9 cellular contexts compared by ENCODE assay signal in the genomic region with DNA sequence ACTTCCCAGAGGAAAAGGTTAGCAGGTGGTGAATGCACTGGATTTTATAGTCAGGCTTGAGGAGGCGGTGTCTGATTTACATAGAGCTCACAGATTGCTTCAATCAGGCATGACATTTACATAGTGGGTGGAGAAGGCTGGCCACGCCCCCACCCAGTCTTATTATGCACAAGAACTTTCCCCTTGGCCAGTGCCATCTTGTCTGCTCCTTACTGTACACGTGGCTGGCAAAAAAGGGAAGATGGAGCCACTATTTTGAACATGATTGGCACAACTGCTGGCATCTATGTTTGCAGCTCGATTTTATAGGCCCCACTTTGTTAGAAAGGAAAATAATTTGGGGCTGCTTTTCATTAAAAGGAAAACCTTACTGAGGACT. TPM values are rescaled to one million over a fixed set of nuclear protein-coding genes. Genes with fewer than 3 reads are reported as not detected.
DNase-seq lines count a peak whose midpoint lies in the region; ATAC-seq lines count a peak whose summit lies in the region.
"Had no signal": no experiment of that assay in that cellular context is flagged by ENCODE, and none has a peak within 500 bp of the region (broad histone marks: within the 10 kb centered on the region; RNA-seq: fewer than 3 reads in every experiment).

No MANE protein-coding gene starts in this region.

- no peak overlapping the region for H3K18ac ChIP-seq in mesendoderm (ENCODE audit: low read length)

- peaks cover 46% of the 10 kb centered on the region for H3K27me3 Mint-ChIP-seq in T-helper 2 cell treated with Interferon-gamma antibody and Interleukin-4, amounts not matched to agents 5 μg/mL and 100 μg/mL, for 36 hours (ENCODE audit: low read depth)
- peaks cover 49 to 55% of the 10 kb centered on the region in 2 donors for H3K27me3 Mint-ChIP-seq in natural killer cell treated with Interleukin-12 subunit alpha and Interleukin-12 subunit beta and Interleukin-15 and Interleukin-18, amount 100 ng/mL, for 72 hours

- no peak overlapping the region for H3K4me2 ChIP-seq in mesendoderm (ENCODE audit: low read length)

- H2AK5ac ChIP-seq in mesendoderm (ENCODE audit: low read length): no peak overlapping the region

- H2BK5ac ChIP-seq in mesendoderm (ENCODE audit: low read length): no peak overlapping the region

- no peak overlapping the region for H3K56ac ChIP-seq in mesendoderm (ENCODE audit: low read length)

- H3K79me2 ChIP-seq in mesendoderm (ENCODE audit: control insufficient read depth, insufficient read depth, low read length): no peaks in the 10 kb centered on the region

- H3K27ac ChIP-seq in mesendoderm (ENCODE audit: low read depth, low read length): no peak overlapping the region

- no peak overlapping the region for H3K4ac ChIP-seq in mesendoderm (ENCODE audit: low read depth, low read length)

- H3K36me3 Mint-ChIP-seq in T-helper 2 cell treated with Interferon-gamma antibody and Interleukin-4, amounts not matched to agents 5 μg/mL and 100 μg/mL, for 36 hours (ENCODE audit: low read depth): peaks cover 4% of the 10 kb centered on the region
- H3K36me3 Mint-ChIP-seq in natural killer cell treated with Interleukin-12 subunit alpha and Interleukin-12 subunit beta and Interleukin-15 and Interleukin-18, amount 100 ng/mL, for 72 hours: no peaks in the 10 kb centered on the region

- WGBS in mesendoderm (ENCODE audit: extremely low coverage, insufficient coverage, low lambda C conversion rate): no CpG with 5 or more reads among the region's 4 CpGs

- H3K23ac ChIP-seq in mesendoderm (ENCODE audit: low read length): no peak overlapping the region

- H3K79me1 ChIP-seq in mesendoderm (ENCODE audit: low read length): no peaks in the 10 kb centered on the region

- H3K4me3 ChIP-seq in MG63 (no peak overlapping the region), mesendoderm (ENCODE audit: low read length) (no peak overlapping the region)

- H2BK15ac ChIP-seq in mesendoderm (replicated peaks; ENCODE audit: low read depth): no peak overlapping the region

- peak overlapping the region; percentile 68 for H3K27ac Mint-ChIP-seq in T-helper 2 cell treated with Interferon-gamma antibody and Interleukin-4, amounts not matched to agents 5 μg/mL and 100 μg/mL, for 36 hours
- H3K27ac Mint-ChIP-seq in natural killer cell treated with Interleukin-12 subunit alpha and Interleukin-12 subunit beta and Interleukin-15 and Interleukin-18, amount 100 ng/mL, for 72 hours: no peak overlapping the region

- H3K9ac ChIP-seq in mesendoderm (ENCODE audit: low read length): no peak overlapping the region

- H3K4me1 Mint-ChIP-seq in T-helper 2 cell treated with Interferon-gamma antibody and Interleukin-4, amounts not matched to agents 5 μg/mL and 100 μg/mL, for 36 hours (ENCODE audit: low read depth): peaks cover 34% of the 10 kb centered on the region
- peaks cover 0 to 7% of the 10 kb centered on the region in 2 donors for H3K4me1 Mint-ChIP-seq in natural killer cell treated with Interleukin-12 subunit alpha and Interleukin-12 subunit beta and Interleukin-15 and Interleukin-18, amount 100 ng/mL, for 72 hours (ENCODE audit: low read depth in 2 of 2)

- DNase-seq in NCI-H1105 treated with DMSO at 0.1 percent for 48 hours (lab: John Stamatoyannopoulos, UW) (peak; percentile 5), NCI-H1105 (lab: John Stamatoyannopoulos, UW) (no peak), MG63 (peak; percentile 53), mesendoderm (peak; percentile 9)
- DNase-seq in T-helper 2 cell treated with Interferon-gamma antibody and Interleukin-4, amounts not matched to agents 5 μg/mL and 100 μg/mL, for 36 hours (ENCODE audit: low spot score): no peak
- no peak for DNase-seq in activated CD8-positive, alpha-beta memory T cell treated with anti-CD3 and anti-CD28 coated beads, Interleukin-2, amount 50 U/mL, for 4 hours
- no peak for DNase-seq in natural killer cell treated with Interleukin-12 subunit alpha and Interleukin-12 subunit beta and Interleukin-15 and Interleukin-18, amount 100 ng/mL, for 72 hours (ENCODE audit: low spot score)

- H3K9me3 ChIP-seq in MG63: no peaks in the 10 kb centered on the region

- H3K27me3 ChIP-seq in MG63: no peaks in the 10 kb centered on the region
- H3K27me3 ChIP-seq in mesendoderm (ENCODE audit: insufficient read depth, low read length, poor library complexity): no peaks in the 10 kb centered on the region

- H3K36me3 ChIP-seq in MG63: no peaks in the 10 kb centered on the region
- no peaks in the 10 kb centered on the region for H3K36me3 ChIP-seq in mesendoderm (ENCODE audit: control insufficient read depth, insufficient read depth, low read length)

- H4K8ac ChIP-seq in mesendoderm (ENCODE audit: low read depth, low read length): no peak overlapping the region

- ATAC-seq in natural killer cell treated with Interleukin-12 subunit alpha and Interleukin-12 subunit beta and Interleukin-15 and Interleukin-18, amount 100 ng/mL, for 72 hours: no peak
- ATAC-seq in GM21717 (IDR thresholded peaks at IDR 0.05; ENCODE audit: unreplicated experiment): no peak
- ATAC-seq: Panc1 had no signal

- no peak overlapping the region for H3K4me3 Mint-ChIP-seq in T-helper 2 cell treated with Interferon-gamma antibody and Interleukin-4, amounts not matched to agents 5 μg/mL and 100 μg/mL, for 36 hours
- H3K4me3 Mint-ChIP-seq in natural killer cell treated with Interleukin-12 subunit alpha and Interleukin-12 subunit beta and Interleukin-15 and Interleukin-18, amount 100 ng/mL, for 72 hours: no peak overlapping the region

- no peaks in the 10 kb centered on the region for H3K4me1 ChIP-seq in mesendoderm (ENCODE audit: control insufficient read depth, low read depth, low read length)

- peaks cover 8% of the 10 kb centered on the region for H3K9me3 Mint-ChIP-seq in T-helper 2 cell treated with Interferon-gamma antibody and Interleukin-4, amounts not matched to agents 5 μg/mL and 100 μg/mL, for 36 hours
- H3K9me3 Mint-ChIP-seq in natural killer cell treated with Interleukin-12 subunit alpha and Interleukin-12 subunit beta and Interleukin-15 and Interleukin-18, amount 100 ng/mL, for 72 hours: no peaks in the 10 kb centered on the region

- H4K5ac ChIP-seq in mesendoderm (ENCODE audit: low read length): no peak overlapping the region

- H2BK120ac ChIP-seq in mesendoderm (ENCODE audit: low read depth, low read length): no peak overlapping the region

RNA-seq across cellular contexts. Expression of a gene that starts 10.9 kb away (rescaled TPM):
- total RNA-seq in MG63 (2014; rRNA removed; shearing (Covaris generic); ENCODE audit: low replicate concordance): 31.4 and 41.9 TPM in 2 replicates
- polyA plus RNA-seq in mesendoderm (2013, experiment 1 of 2): 37.8 TPM
- 38.3 TPM for polyA plus RNA-seq in mesendoderm (2013, experiment 2 of 2)
- total RNA-seq in natural killer cell treated with Interleukin-12 subunit alpha and Interleukin-12 subunit beta and Interleukin-15 and Interleukin-18, amount 100 ng/mL, for 72 hours: not detected

RNA-seq across cellular contexts. Expression of a gene that starts 34.8 kb away (rescaled TPM):
- total RNA-seq in MG63 (2014; rRNA removed; shearing (Covaris generic); ENCODE audit: low replicate concordance): 9.1 and 14.2 TPM in 2 replicates
- 28.7 TPM for polyA plus RNA-seq in mesendoderm (2013, experiment 1 of 2)
- 28.3 TPM for polyA plus RNA-seq in mesendoderm (2013, experiment 2 of 2)
- total RNA-seq in natural killer cell treated with Interleukin-12 subunit alpha and Interleukin-12 subunit beta and Interleukin-15 and Interleukin-18, amount 100 ng/mL, for 72 hours: 10 to 100 TPM; 21.0 to 24.2 TPM

Comparison
In these comparisons a context has a peak if more than half of its experiments do, and no peak if none do; other contexts are left out.
1. DNase-seq: peak in NCI-H1105 treated with DMSO at 0.1 percent for 48 hours (single experiment), MG63 (single experiment) and mesendoderm (single experiment); none in NCI-H1105 (single experiment), T-helper 2 cell treated with Interferon-gamma antibody and Interleukin-4, amounts not matched to agents 5 μg/mL and 100 μg/mL, for 36 hours (single experiment), activated CD8-positive, alpha-beta memory T cell treated with anti-CD3 and anti-CD28 coated beads, Interleukin-2, amount 50 U/mL, for 4 hours (single experiment) and natural killer cell treated with Interleukin-12 subunit alpha and Interleukin-12 subunit beta and Interleukin-15 and Interleukin-18, amount 100 ng/mL, for 72 hours (single experiment).
2. RNA of a gene that starts 10.9 kb away (total RNA-seq): 31.4 to 41.9 TPM in MG63; not detected in natural killer cell treated with Interleukin-12 subunit alpha and Interleukin-12 subunit beta and Interleukin-15 and Interleukin-18, amount 100 ng/mL, for 72 hours; every median in the first group is over 10 times any median in the second.